In the genomic region with DNA sequence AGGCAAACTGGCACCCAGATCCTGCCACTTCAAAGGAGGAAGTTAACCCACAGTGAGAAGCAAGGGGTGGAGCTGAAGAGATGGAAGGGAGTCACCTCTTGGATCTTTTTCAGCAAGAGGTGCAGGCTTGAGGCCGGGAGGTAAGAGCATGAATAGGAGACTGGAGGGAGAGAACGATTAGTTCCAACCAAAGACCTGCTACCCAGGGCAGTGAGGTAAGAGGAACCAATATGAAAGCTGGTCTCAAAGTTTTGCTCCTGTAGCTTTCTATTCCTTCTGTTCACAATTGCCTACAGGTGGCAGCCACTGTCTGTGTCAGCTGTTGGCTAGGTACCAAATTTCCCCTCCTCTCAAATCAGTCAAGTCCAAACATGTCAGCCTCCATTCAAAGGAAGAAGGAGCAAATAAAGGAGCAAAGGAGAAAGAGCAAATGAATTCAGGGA, we compare ENCODE assay signal across 9 cellular contexts. TPM values are rescaled to one million over a fixed set of nuclear protein-coding genes. Genes with fewer than 3 reads are reported as not detected.
A peak's percentile ranks its signal among the peaks of the same experiment; 100 is the strongest.
DNase-seq lines count a peak whose midpoint lies in the region; ATAC-seq and TF ChIP-seq lines count a peak whose summit lies in the region.
"Had no signal": no experiment of that assay in that cellular context is flagged by ENCODE, and none has a peak within 500 bp of the region (broad histone marks: within the 10 kb centered on the region; RNA-seq: fewer than 3 reads in every experiment).

No MANE protein-coding gene starts in this region.

- in situ Hi-C loops in GM23248 (cut with MboI), result no loop called here

- H3K79me2 ChIP-seq in GM23248 (ENCODE audit: insufficient read depth) (no peaks in the 10 kb centered on the region), smooth muscle cell (ENCODE audit: low read depth) (no peaks in the 10 kb centered on the region)

- no peaks in the 10 kb centered on the region for H3K9me2 ChIP-seq in GM23248 (ENCODE audit: insufficient read depth)

- no peak for TF ChIP-seq CTCF in smooth muscle cell (IDR thresholded peaks at IDR 0.05; ENCODE audit: borderline replicate concordance, insufficient read depth, poor library complexity, severe bottlenecking)

- no peak overlapping the region for H3K9ac ChIP-seq in GM23248
- no peak overlapping the region for H3K9ac ChIP-seq in smooth muscle cell (ENCODE audit: low read depth)

- H3K4me1 ChIP-seq in GM23248 (ENCODE audit: insufficient read depth), result no peaks in the 10 kb centered on the region
- peaks cover 4% of the 10 kb centered on the region for H3K4me1 ChIP-seq in smooth muscle cell (ENCODE audit: low read depth)

- no peaks in the 10 kb centered on the region for H4K20me1 ChIP-seq in GM23248 (ENCODE audit: insufficient read depth)
- H4K20me1 ChIP-seq in smooth muscle cell (ENCODE audit: low read depth), result no peaks in the 10 kb centered on the region

- H3K4me3 ChIP-seq in GM23248 (no peak overlapping the region), smooth muscle cell (no peak overlapping the region)

- 7 to 8% methylated on average over 2 of the region's 2 CpGs for WGBS in GM23248 (ENCODE audit: low coverage in 1 of 2, low lambda C conversion rate in 2 of 2, missing lambda C conversion rate in 2 of 2), 2 experiments
- WGBS in smooth muscle cell (ENCODE audit: low lambda C conversion rate), result 82% methylated on average over 2 of the region's 2 CpGs

- peak; percentile 59 for ATAC-seq in HG02759 (IDR thresholded peaks at IDR 0.05; ENCODE audit: unreplicated experiment)
- no peak for ATAC-seq in GM19452 (IDR thresholded peaks at IDR 0.05; ENCODE audit: unreplicated experiment)

- no peak overlapping the region for H2AFZ ChIP-seq in GM23248
- no peak overlapping the region for H2AFZ ChIP-seq in smooth muscle cell (ENCODE audit: low read depth)

- H3K27ac ChIP-seq in epithelial cell of prostate (no peak overlapping the region), GM23248 (no peak overlapping the region), smooth muscle cell (ENCODE audit: low read depth) (no peak overlapping the region), caudate nucleus (ENCODE audit: low read depth, low read length) (no peak overlapping the region)

- no peaks in the 10 kb centered on the region for H3K9me3 ChIP-seq in GM23248 (ENCODE audit: low read depth)
- H3K9me3 ChIP-seq in smooth muscle cell (replicated peaks; ENCODE audit: low read depth), result no peaks in the 10 kb centered on the region

- no peaks in the 10 kb centered on the region for H3F3A ChIP-seq in GM23248 (ENCODE audit: insufficient read depth)
- H3F3A ChIP-seq in smooth muscle cell (ENCODE audit: low read depth), result no peaks in the 10 kb centered on the region

- H3K36me3 ChIP-seq in GM23248 (ENCODE audit: low read depth) (no peaks in the 10 kb centered on the region), smooth muscle cell (ENCODE audit: low read depth) (no peaks in the 10 kb centered on the region)

- peaks cover 58% of the 10 kb centered on the region for H3K27me3 ChIP-seq in GM23248 (replicated peaks; ENCODE audit: insufficient read depth)
- no peaks in the 10 kb centered on the region for H3K27me3 ChIP-seq in smooth muscle cell (ENCODE audit: low read depth)

- DNase-seq in DMS53 treated with DMSO at 0.1 percent for 48 hours (lab: John Stamatoyannopoulos, UW; ENCODE audit: unreplicated experiment), result peak; percentile 69
- peak; percentile 77 for DNase-seq in NCI-H748 (lab: John Stamatoyannopoulos, UW; ENCODE audit: unreplicated experiment)
- peak; percentile 36 for DNase-seq in epithelial cell of prostate (ENCODE audit: low read depth, low spot score)
- DNase-seq in GM23248, result no peak
- DNase-seq in smooth muscle cell (lab: John Stamatoyannopoulos, UW; ENCODE audit: unreplicated experiment), result no peak
- DNase-seq in caudate nucleus (lab: John Stamatoyannopoulos, UW), result no peak

- H3K4me2 ChIP-seq in GM23248 (ENCODE audit: unreplicated experiment), result no peak overlapping the region
- no peak overlapping the region for H3K4me2 ChIP-seq in smooth muscle cell

RNA-seq across cellular contexts. Expression of gene TAC3, which starts 14.9 kb away (rescaled TPM):
- total RNA-seq in GM23248 (2014; rRNA removed; shearing (Covaris generic)), result not detected in 2 replicates
- not detected in 2 replicates for polyA plus RNA-seq in GM23248 (2016; fragmentation: Nextera tagmentation; extraction: Ambion mirVana)
- total RNA-seq in smooth muscle cell, result 0.90 and 6.3 TPM in 2 replicates
- 1.7 and 4.1 TPM in 2 replicates for polyA plus RNA-seq in smooth muscle cell

RNA-seq across cellular contexts. Expression of gene MYO1A, which starts 18.7 kb away (rescaled TPM):
- total RNA-seq in GM23248 (2014; rRNA removed; shearing (Covaris generic)), result not detected in 2 replicates
- polyA plus RNA-seq in GM23248 (2016; fragmentation: Nextera tagmentation; extraction: Ambion mirVana) (not detected in 2 replicates), smooth muscle cell (not detected in 2 replicates)
- total RNA-seq in smooth muscle cell, result not detected in 2 replicates
- polyA plus RNA-seq: neural cell had no signal

RNA-seq across cellular contexts. Expression of gene ZBTB39, which starts 24.9 kb away (rescaled TPM):
- total RNA-seq in GM23248 (2014; rRNA removed; shearing (Covaris generic)), result 2.9 and 3.9 TPM in 2 replicates
- polyA plus RNA-seq in GM23248 (2016; fragmentation: Nextera tagmentation; extraction: Ambion mirVana) (1.5 TPM in 2 replicates), smooth muscle cell (2.6 and 3.6 TPM in 2 replicates)
- total RNA-seq in smooth muscle cell, result 7.3 and 8.5 TPM in 2 replicates

RNA-seq across cellular contexts. Expression of gene NEMP1, which starts 47.3 kb away (rescaled TPM):
- total RNA-seq in GM23248 (2014; rRNA removed; shearing (Covaris generic)), result 6.4 and 7.6 TPM in 2 replicates
- 5.9 and 6.6 TPM in 2 replicates for polyA plus RNA-seq in GM23248 (2016; fragmentation: Nextera tagmentation; extraction: Ambion mirVana)
- 8.9 and 12.6 TPM in 2 replicates for total RNA-seq in smooth muscle cell
- 3.2 and 4.0 TPM in 2 replicates for polyA plus RNA-seq in smooth muscle cell

RNA-seq across cellular contexts. Expression of gene NAB2, which starts 57.7 kb away (rescaled TPM):
- 88.7 and 107 TPM in 2 replicates for total RNA-seq in GM23248 (2014; rRNA removed; shearing (Covaris generic))
- polyA plus RNA-seq in GM23248 (2016; fragmentation: Nextera tagmentation; extraction: Ambion mirVana), result 21.6 and 22.8 TPM in 2 replicates
- total RNA-seq in smooth muscle cell, result 57.8 and 58.3 TPM in 2 replicates
- polyA plus RNA-seq in smooth muscle cell, result 37.9 and 39.7 TPM in 2 replicates

Comparison
In these comparisons a context has a peak if more than half of its experiments do, and no peak if none do; other contexts are left out.
1. DNase-seq: peak in DMS53 treated with DMSO at 0.1 percent for 48 hours (single experiment), NCI-H748 (single experiment) and epithelial cell of prostate (single experiment); none in GM23248 (single experiment), smooth muscle cell (single experiment) and caudate nucleus (0 of 61).